In genomic region chr1:25772692-25773245, GRCh38 we compare ENCODE assay signal across 18 cellular contexts. TPM values are rescaled to one million over a fixed set of nuclear protein-coding genes. Genes with fewer than 3 reads are reported as not detected.
A peak's percentile ranks its signal among the peaks of the same experiment; 100 is the strongest.
DNase-seq lines count a peak whose midpoint lies in the region; ATAC-seq and TF ChIP-seq lines count a peak whose summit lies in the region.
"Had no signal": no experiment of that assay in that cellular context is flagged by ENCODE, and none has a peak within 500 bp of the region (broad histone marks: within the 10 kb centered on the region; RNA-seq: fewer than 3 reads in every experiment).

No MANE protein-coding gene starts in this region.

- intact Hi-C loops in Caco-2 (cut with micrococcal nuclease; ENCODE audit: unreplicated experiment) = loop anchor here (1.0 kb wide), 1 partner anchor 23 kb away; no protein-coding TSS in a partner anchor
- intact Hi-C loops in naive thymus-derived CD4-positive, alpha-beta T cell (cut with micrococcal nuclease) = no loop called here
- intact Hi-C loops in tibial artery (cut with DNase I; ENCODE audit: low total_unique reads) = no loop called here

- H3K36me3 ChIP-seq in Caco-2 (ENCODE audit: control insufficient read depth, insufficient read depth, low read length) (no peaks in the 10 kb centered on the region), tibial artery (peaks cover 0 to 19% (median 18%) of the 10 kb centered on the region in 3 donors)
- H3K36me3 ChIP-seq in naive thymus-derived CD4-positive, alpha-beta T cell (ENCODE audit: control insufficient read depth in 2 of 3, insufficient read depth in 3 of 3, low read length in 3 of 3) = peaks cover 0 to 32% (median 0%) of the 10 kb centered on the region in 3 experiments

- TF ChIP-seq CTCF in Caco-2 (IDR thresholded peaks at IDR 0.05; ENCODE audit: insufficient read depth in 1 of 2, low read depth in 1 of 2, low read length in 1 of 2, severe bottlenecking in 1 of 2, unreplicated experiment in 1 of 2) (no peak), tibial artery (IDR thresholded peaks at IDR 0.05) (no peak), chondrocyte (IDR thresholded peaks at IDR 0.05) (no peak)

- H3K36me3 Mint-ChIP-seq in Caco-2 (ENCODE audit: insufficient read depth, unreplicated experiment) (peaks cover 8% of the 10 kb centered on the region), chondrocyte (ENCODE audit: low read depth) (peaks cover 11% of the 10 kb centered on the region)
- peaks cover 10% of the 10 kb centered on the region for H3K36me3 Mint-ChIP-seq in activated naive CD8-positive, alpha-beta T cell treated with anti-CD3 and anti-CD28 coated beads for 36 hours
- peaks cover 4 to 38% (median 22%) of the 10 kb centered on the region in 5 donors for H3K36me3 Mint-ChIP-seq in naive thymus-derived CD4-positive, alpha-beta T cell
- no peaks in the 10 kb centered on the region for H3K36me3 Mint-ChIP-seq in stimulated activated naive B cell treated with anti-CD40 and anti-IgM and Interleukin-4, amounts not matched to agents 10 μg/mL and 1 μg/mL and 100 μg/mL, for 72 hours

- H3K27me3 Mint-ChIP-seq in Caco-2 (ENCODE audit: insufficient read depth, unreplicated experiment) (no peaks in the 10 kb centered on the region), chondrocyte (ENCODE audit: low read depth) (no peaks in the 10 kb centered on the region)
- H3K27me3 Mint-ChIP-seq in activated naive CD8-positive, alpha-beta T cell treated with anti-CD3 and anti-CD28 coated beads for 36 hours = no peaks in the 10 kb centered on the region
- peaks cover 0 to 47% (median 0%) of the 10 kb centered on the region in 5 donors for H3K27me3 Mint-ChIP-seq in naive thymus-derived CD4-positive, alpha-beta T cell
- peaks cover 43 to 55% of the 10 kb centered on the region in 2 donors for H3K27me3 Mint-ChIP-seq in stimulated activated naive B cell treated with anti-CD40 and anti-IgM and Interleukin-4, amounts not matched to agents 10 μg/mL and 1 μg/mL and 100 μg/mL, for 72 hours

- H3K9me3 ChIP-seq in Caco-2 = no peaks in the 10 kb centered on the region
- H3K9me3 ChIP-seq in naive thymus-derived CD4-positive, alpha-beta T cell (ENCODE audit: control insufficient read depth in 2 of 3, low read length in 3 of 3) = no peaks in the 10 kb centered on the region
- H3K9me3 ChIP-seq in tibial artery = no peaks in the 10 kb centered on the region
- H3K9me3 ChIP-seq: adrenal gland had no signal

- CTCF ChIA-PET in Caco-2 (lab: Charles Lee) = no interaction called here
- CTCF ChIA-PET in naive thymus-derived CD4-positive, alpha-beta T cell (lab: Charles Lee) = interaction anchor here (1.0 to 1.2 kb wide), 2 partner anchors 25 to 154 kb away, joined by 4 to 5 read pairs; no protein-coding TSS in a partner anchor

- peaks cover 48% of the 10 kb centered on the region for H3K4me1 Mint-ChIP-seq in Caco-2 (ENCODE audit: low read depth, unreplicated experiment)
- peaks cover 67% of the 10 kb centered on the region for H3K4me1 Mint-ChIP-seq in activated naive CD8-positive, alpha-beta T cell treated with anti-CD3 and anti-CD28 coated beads for 36 hours
- H3K4me1 Mint-ChIP-seq in naive thymus-derived CD4-positive, alpha-beta T cell = peaks cover 43 to 99% (median 91%) of the 10 kb centered on the region in 7 donors
- peaks cover 51 to 62% of the 10 kb centered on the region in 2 donors for H3K4me1 Mint-ChIP-seq in stimulated activated naive B cell treated with anti-CD40 and anti-IgM and Interleukin-4, amounts not matched to agents 10 μg/mL and 1 μg/mL and 100 μg/mL, for 72 hours
- H3K4me1 Mint-ChIP-seq in chondrocyte (ENCODE audit: low read depth) = peaks cover 35% of the 10 kb centered on the region

- H3K27me3 ChIP-seq in Caco-2 (replicated peaks; ENCODE audit: control insufficient read depth, insufficient read depth, low read length) (no peaks in the 10 kb centered on the region), tibial artery (no peaks in the 10 kb centered on the region)
- no peaks in the 10 kb centered on the region for H3K27me3 ChIP-seq in naive thymus-derived CD4-positive, alpha-beta T cell (ENCODE audit: control insufficient read depth in 2 of 2, insufficient read depth in 2 of 2, low read length in 2 of 2)
- H3K27me3 ChIP-seq: adrenal gland had no signal

- H3K4me3 ChIP-seq in Caco-2 (ENCODE audit: low read depth, low read length) (no peak overlapping the region), tibial artery (no peak overlapping the region)
- H3K4me3 ChIP-seq in naive thymus-derived CD4-positive, alpha-beta T cell (ENCODE audit: low read length) = no peak overlapping the region
- H3K4me3 ChIP-seq: adrenal gland had no signal

- no peak for DNase-seq in Caco-2
- no peak for DNase-seq in activated naive CD8-positive, alpha-beta T cell treated with anti-CD3 and anti-CD28 coated beads for 36 hours
- no peak for DNase-seq in naive thymus-derived CD4-positive, alpha-beta T cell
- no peak for DNase-seq in stimulated activated naive B cell treated with anti-CD40 and anti-IgM and Interleukin-4, amounts not matched to agents 10 μg/mL and 1 μg/mL and 100 μg/mL, for 72 hours
- DNase-seq in tibial artery = no peak
- DNase-seq in T-helper 1 cell = no peak
- no peak for DNase-seq in chondrocyte (ENCODE audit: low spot score)
- DNase-seq: activated CD4-positive, alpha-beta T cell treated with anti-CD3 and anti-CD28 coated beads, Interleukin-2, amount 50 U/mL, for 1 hour; adrenal gland; AML-193; KBM-7; MV-4-11; NCI-H187; NCI-H82; SHP77; stimulated activated CD4-positive, alpha-beta T cell treated with anti-CD3 and anti-CD28 coated beads, Interleukin-1b, Interleukin-23, amount 100 ng/mL, for 48 hours; stimulated activated naive CD8-positive, alpha-beta T cell treated with anti-CD3 and anti-CD28 coated beads, Interleukin-15, Interleukin-2, amounts not matched to agents 100 U/mL and 50 U/mL, for 24 hours had no signal

- H3K9me3 Mint-ChIP-seq in Caco-2 (ENCODE audit: unreplicated experiment) (no peaks in the 10 kb centered on the region), chondrocyte (ENCODE audit: low read depth) (no peaks in the 10 kb centered on the region)
- no peaks in the 10 kb centered on the region for H3K9me3 Mint-ChIP-seq in activated naive CD8-positive, alpha-beta T cell treated with anti-CD3 and anti-CD28 coated beads for 36 hours
- peaks cover 0 to 5% (median 0%) of the 10 kb centered on the region in 11 donors for H3K9me3 Mint-ChIP-seq in naive thymus-derived CD4-positive, alpha-beta T cell
- no peaks in the 10 kb centered on the region for H3K9me3 Mint-ChIP-seq in stimulated activated naive B cell treated with anti-CD40 and anti-IgM and Interleukin-4, amounts not matched to agents 10 μg/mL and 1 μg/mL and 100 μg/mL, for 72 hours
- H3K9me3 Mint-ChIP-seq: activated T-helper 2 cell treated with anti-CD3 and anti-CD28 coated beads, Interferon-gamma antibody, Interleukin-2, Interleukin-4, amounts not matched to agents 10 μg/mL and 5 μg/mL and 100 μg/mL, durations not matched to agents 14 hours and 24 hours and 36 hours had no signal

- POLR2A ChIA-PET in Caco-2 (lab: Charles Lee) = interaction anchor here (1.0 kb wide), 1 partner anchor 200 kb away, joined by 9 read pairs; no protein-coding TSS in a partner anchor
- POLR2A ChIA-PET in naive thymus-derived CD4-positive, alpha-beta T cell (lab: Charles Lee) = interaction anchor here (1.1 to 4.1 kb wide), 7 partner anchors 10 to 154 kb away, joined by 3 to 45 read pairs (median 26); no protein-coding TSS in a partner anchor

- peaks cover 57% of the 10 kb centered on the region for H3K4me1 ChIP-seq in Caco-2
- H3K4me1 ChIP-seq in naive thymus-derived CD4-positive, alpha-beta T cell (ENCODE audit: control insufficient read depth in 2 of 2, insufficient read depth in 2 of 2, low read length in 2 of 2) = peaks cover 35 to 82% of the 10 kb centered on the region in 2 donors
- peaks cover 0 to 5% (median 0%) of the 10 kb centered on the region in 4 donors for H3K4me1 ChIP-seq in tibial artery

- ATAC-seq in naive thymus-derived CD4-positive, alpha-beta T cell = no peak
- ATAC-seq in stimulated activated naive B cell treated with anti-CD40 and anti-IgM and Interleukin-4, amounts not matched to agents 10 μg/mL and 1 μg/mL and 100 μg/mL, for 72 hours (replicated peaks) = no peak
- ATAC-seq: stimulated activated naive CD8-positive, alpha-beta T cell treated with anti-CD3 and anti-CD28 coated beads, Interleukin-15, Interleukin-2, amounts not matched to agents 100 U/mL and 50 U/mL, for 24 hours had no signal

- peak overlapping the region; percentile 77 for H3K27ac ChIP-seq in naive thymus-derived CD4-positive, alpha-beta T cell (ENCODE audit: low read depth, low read length)
- H3K27ac ChIP-seq in tibial artery = no peak overlapping the region

- peak overlapping the region; percentile 41 for H3K4me3 Mint-ChIP-seq in Caco-2 (ENCODE audit: unreplicated experiment)
- no peak overlapping the region for H3K4me3 Mint-ChIP-seq in activated naive CD8-positive, alpha-beta T cell treated with anti-CD3 and anti-CD28 coated beads for 36 hours
- H3K4me3 Mint-ChIP-seq in naive thymus-derived CD4-positive, alpha-beta T cell = peak overlapping the region in 9 of 10 donors; percentile 23 to 91 (median 71)
- H3K4me3 Mint-ChIP-seq in stimulated activated naive B cell treated with anti-CD40 and anti-IgM and Interleukin-4, amounts not matched to agents 10 μg/mL and 1 μg/mL and 100 μg/mL, for 72 hours = no peak overlapping the region
- no peak overlapping the region for H3K4me3 Mint-ChIP-seq in chondrocyte (ENCODE audit: unreplicated experiment)

- BruUV-seq in Caco-2 (replicated peaks; lab: Mats Ljungman, UMichigan) = no TSS peak

- H3K27ac Mint-ChIP-seq in Caco-2 (ENCODE audit: unreplicated experiment) (peak overlapping the region; percentile 73), chondrocyte (ENCODE audit: unreplicated experiment) (no peak overlapping the region)
- H3K27ac Mint-ChIP-seq in activated naive CD8-positive, alpha-beta T cell treated with anti-CD3 and anti-CD28 coated beads for 36 hours = peak overlapping the region; percentile 14
- H3K27ac Mint-ChIP-seq in naive thymus-derived CD4-positive, alpha-beta T cell = peak overlapping the region; percentile 11 to 99 (median 97)
- H3K27ac Mint-ChIP-seq in stimulated activated naive B cell treated with anti-CD40 and anti-IgM and Interleukin-4, amounts not matched to agents 10 μg/mL and 1 μg/mL and 100 μg/mL, for 72 hours = peak overlapping the region; percentile 1
- H3K27ac Mint-ChIP-seq: activated T-helper 2 cell treated with anti-CD3 and anti-CD28 coated beads, Interferon-gamma antibody, Interleukin-2, Interleukin-4, amounts not matched to agents 10 μg/mL and 5 μg/mL and 100 μg/mL, durations not matched to agents 14 hours and 24 hours and 36 hours had no signal

RNA-seq across cellular contexts. Expression of gene SELENON, which starts 27.2 kb away (rescaled TPM):
- total RNA-seq in Caco-2 (2022) (58.3 and 60.6 TPM in 2 replicates), chondrocyte (77.0 to 99.5 TPM (median 95.7 TPM) in 3 replicates)
- 10 to 100 TPM; 15.0 to 15.6 TPM for total RNA-seq in activated naive CD8-positive, alpha-beta T cell treated with anti-CD3 and anti-CD28 coated beads for 36 hours
- 10 to 100 TPM; 11.9 to 27.7 (median 25.8) TPM for total RNA-seq in naive thymus-derived CD4-positive, alpha-beta T cell
- 1 to 10 TPM; 2.6 to 5.6 TPM for polyA plus RNA-seq in naive thymus-derived CD4-positive, alpha-beta T cell

RNA-seq across cellular contexts. Expression of gene MTFR1L, which starts 47.0 kb away (rescaled TPM):
- total RNA-seq in Caco-2 (2022) (23.5 and 26.2 TPM in 2 replicates), chondrocyte (51.2 to 67.1 TPM (median 51.2 TPM) in 3 replicates)
- total RNA-seq in activated naive CD8-positive, alpha-beta T cell treated with anti-CD3 and anti-CD28 coated beads for 36 hours = 10 to 100 TPM; 23.3 to 23.4 TPM
- total RNA-seq in naive thymus-derived CD4-positive, alpha-beta T cell = 10 to 100 TPM; 39.6 to 60.2 (median 42.3) TPM
- polyA plus RNA-seq in naive thymus-derived CD4-positive, alpha-beta T cell = 10 to 100 TPM; 42.4 to 51.2 TPM

Comparison
In these comparisons a context has a peak if more than half of its experiments do, and no peak if none do; other contexts are left out.
1. H3K4me3 Mint-ChIP-seq: peak in Caco-2 (single experiment) and naive thymus-derived CD4-positive, alpha-beta T cell (9 of 10); none in activated naive CD8-positive, alpha-beta T cell treated with anti-CD3 and anti-CD28 coated beads for 36 hours (single experiment), stimulated activated naive B cell treated with anti-CD40 and anti-IgM and Interleukin-4, amounts not matched to agents 10 μg/mL and 1 μg/mL and 100 μg/mL, for 72 hours (0 of 2) and chondrocyte (single experiment).